In the genomic region with DNA sequence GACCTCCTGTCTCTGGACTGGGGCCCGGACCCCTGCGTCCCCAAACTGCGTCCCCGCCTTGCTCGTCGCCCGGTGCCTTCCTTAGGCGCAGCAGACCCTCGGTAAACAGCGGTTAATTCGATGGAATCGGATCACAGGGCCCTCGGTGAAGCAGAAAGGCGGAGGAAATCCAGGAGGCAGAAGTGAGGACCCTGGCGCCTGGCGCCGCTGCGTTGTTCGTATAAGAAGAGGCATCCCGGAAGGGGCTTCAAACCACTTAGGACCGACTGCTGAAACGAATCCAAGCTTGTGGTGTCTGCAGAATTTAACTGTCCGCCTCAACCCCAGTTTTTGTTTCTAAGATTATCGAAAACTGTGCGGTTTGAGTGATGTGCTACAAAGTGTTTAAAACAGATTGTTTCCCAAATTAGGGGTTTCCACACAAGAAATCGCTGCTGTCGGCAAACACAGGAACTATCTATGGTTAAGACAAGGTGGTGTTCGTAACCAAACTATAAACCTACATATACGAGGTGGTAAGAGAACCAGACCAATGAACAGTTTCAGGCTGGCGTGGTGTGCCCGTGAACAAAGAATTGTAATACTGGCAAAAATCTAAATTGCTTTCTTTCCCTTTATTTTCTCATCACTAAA, we compare ENCODE assay signal across 1 cellular context.
TF ChIP-seq lines count a peak whose summit lies in the region.

No MANE protein-coding gene starts in this region.

TF ChIP-seq in H1, 55 proteins besides CTCF, POLR2A, EP300 and RAD21:
- TF ChIP-seq ASH2L (IDR thresholded peaks at IDR 0.05; ENCODE audit: low read length) (peak; percentile 14), SIX5 (IDR thresholded peaks at IDR 0.05; ENCODE audit: low read depth, low read length) (no peak), POU5F1 (IDR thresholded peaks at IDR 0.05; ENCODE audit: low read depth, low read length) (no peak), EZH2 (IDR thresholded peaks at IDR 0.05; ENCODE audit: low read depth, low read length, severe bottlenecking) (peak; percentile 71), TEAD4 (IDR thresholded peaks at IDR 0.05; ENCODE audit: low read depth, low read length) (no peak), FOSL1 (IDR thresholded peaks at IDR 0.05; ENCODE audit: insufficient read depth, low read depth, low read length) (no peak), NRF1 (IDR thresholded peaks at IDR 0.05; ENCODE audit: low read depth, low read length) (no peak), TAF1 (IDR thresholded peaks at IDR 0.05; ENCODE audit: low read depth, low read length) (no peak), TCF12 (IDR thresholded peaks at IDR 0.05; ENCODE audit: low read depth, low read length) (no peak), SUZ12 (IDR thresholded peaks at IDR 0.05; ENCODE audit: low read length) (peak; percentile 86), CHD1 (IDR thresholded peaks at IDR 0.05; ENCODE audit: low read depth, low read length) (no peak)
- TF ChIP-seq, protein P1, sequence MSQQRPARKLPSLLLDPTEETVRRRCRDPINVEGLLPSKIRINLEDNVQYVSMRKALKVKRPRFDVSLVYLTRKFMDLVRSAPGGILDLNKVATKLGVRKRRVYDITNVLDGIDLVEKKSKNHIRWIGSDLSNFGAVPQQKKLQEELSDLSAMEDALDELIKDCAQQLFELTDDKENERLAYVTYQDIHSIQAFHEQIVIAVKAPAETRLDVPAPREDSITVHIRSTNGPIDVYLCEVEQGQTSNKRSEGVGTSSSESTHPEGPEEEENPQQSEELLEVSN (IDR thresholded peaks at IDR 0.05): 0 out of 2 replicates have a peak, but pooled peaks have one; percentile 24
- TF ChIP-seq, protein P2, sequence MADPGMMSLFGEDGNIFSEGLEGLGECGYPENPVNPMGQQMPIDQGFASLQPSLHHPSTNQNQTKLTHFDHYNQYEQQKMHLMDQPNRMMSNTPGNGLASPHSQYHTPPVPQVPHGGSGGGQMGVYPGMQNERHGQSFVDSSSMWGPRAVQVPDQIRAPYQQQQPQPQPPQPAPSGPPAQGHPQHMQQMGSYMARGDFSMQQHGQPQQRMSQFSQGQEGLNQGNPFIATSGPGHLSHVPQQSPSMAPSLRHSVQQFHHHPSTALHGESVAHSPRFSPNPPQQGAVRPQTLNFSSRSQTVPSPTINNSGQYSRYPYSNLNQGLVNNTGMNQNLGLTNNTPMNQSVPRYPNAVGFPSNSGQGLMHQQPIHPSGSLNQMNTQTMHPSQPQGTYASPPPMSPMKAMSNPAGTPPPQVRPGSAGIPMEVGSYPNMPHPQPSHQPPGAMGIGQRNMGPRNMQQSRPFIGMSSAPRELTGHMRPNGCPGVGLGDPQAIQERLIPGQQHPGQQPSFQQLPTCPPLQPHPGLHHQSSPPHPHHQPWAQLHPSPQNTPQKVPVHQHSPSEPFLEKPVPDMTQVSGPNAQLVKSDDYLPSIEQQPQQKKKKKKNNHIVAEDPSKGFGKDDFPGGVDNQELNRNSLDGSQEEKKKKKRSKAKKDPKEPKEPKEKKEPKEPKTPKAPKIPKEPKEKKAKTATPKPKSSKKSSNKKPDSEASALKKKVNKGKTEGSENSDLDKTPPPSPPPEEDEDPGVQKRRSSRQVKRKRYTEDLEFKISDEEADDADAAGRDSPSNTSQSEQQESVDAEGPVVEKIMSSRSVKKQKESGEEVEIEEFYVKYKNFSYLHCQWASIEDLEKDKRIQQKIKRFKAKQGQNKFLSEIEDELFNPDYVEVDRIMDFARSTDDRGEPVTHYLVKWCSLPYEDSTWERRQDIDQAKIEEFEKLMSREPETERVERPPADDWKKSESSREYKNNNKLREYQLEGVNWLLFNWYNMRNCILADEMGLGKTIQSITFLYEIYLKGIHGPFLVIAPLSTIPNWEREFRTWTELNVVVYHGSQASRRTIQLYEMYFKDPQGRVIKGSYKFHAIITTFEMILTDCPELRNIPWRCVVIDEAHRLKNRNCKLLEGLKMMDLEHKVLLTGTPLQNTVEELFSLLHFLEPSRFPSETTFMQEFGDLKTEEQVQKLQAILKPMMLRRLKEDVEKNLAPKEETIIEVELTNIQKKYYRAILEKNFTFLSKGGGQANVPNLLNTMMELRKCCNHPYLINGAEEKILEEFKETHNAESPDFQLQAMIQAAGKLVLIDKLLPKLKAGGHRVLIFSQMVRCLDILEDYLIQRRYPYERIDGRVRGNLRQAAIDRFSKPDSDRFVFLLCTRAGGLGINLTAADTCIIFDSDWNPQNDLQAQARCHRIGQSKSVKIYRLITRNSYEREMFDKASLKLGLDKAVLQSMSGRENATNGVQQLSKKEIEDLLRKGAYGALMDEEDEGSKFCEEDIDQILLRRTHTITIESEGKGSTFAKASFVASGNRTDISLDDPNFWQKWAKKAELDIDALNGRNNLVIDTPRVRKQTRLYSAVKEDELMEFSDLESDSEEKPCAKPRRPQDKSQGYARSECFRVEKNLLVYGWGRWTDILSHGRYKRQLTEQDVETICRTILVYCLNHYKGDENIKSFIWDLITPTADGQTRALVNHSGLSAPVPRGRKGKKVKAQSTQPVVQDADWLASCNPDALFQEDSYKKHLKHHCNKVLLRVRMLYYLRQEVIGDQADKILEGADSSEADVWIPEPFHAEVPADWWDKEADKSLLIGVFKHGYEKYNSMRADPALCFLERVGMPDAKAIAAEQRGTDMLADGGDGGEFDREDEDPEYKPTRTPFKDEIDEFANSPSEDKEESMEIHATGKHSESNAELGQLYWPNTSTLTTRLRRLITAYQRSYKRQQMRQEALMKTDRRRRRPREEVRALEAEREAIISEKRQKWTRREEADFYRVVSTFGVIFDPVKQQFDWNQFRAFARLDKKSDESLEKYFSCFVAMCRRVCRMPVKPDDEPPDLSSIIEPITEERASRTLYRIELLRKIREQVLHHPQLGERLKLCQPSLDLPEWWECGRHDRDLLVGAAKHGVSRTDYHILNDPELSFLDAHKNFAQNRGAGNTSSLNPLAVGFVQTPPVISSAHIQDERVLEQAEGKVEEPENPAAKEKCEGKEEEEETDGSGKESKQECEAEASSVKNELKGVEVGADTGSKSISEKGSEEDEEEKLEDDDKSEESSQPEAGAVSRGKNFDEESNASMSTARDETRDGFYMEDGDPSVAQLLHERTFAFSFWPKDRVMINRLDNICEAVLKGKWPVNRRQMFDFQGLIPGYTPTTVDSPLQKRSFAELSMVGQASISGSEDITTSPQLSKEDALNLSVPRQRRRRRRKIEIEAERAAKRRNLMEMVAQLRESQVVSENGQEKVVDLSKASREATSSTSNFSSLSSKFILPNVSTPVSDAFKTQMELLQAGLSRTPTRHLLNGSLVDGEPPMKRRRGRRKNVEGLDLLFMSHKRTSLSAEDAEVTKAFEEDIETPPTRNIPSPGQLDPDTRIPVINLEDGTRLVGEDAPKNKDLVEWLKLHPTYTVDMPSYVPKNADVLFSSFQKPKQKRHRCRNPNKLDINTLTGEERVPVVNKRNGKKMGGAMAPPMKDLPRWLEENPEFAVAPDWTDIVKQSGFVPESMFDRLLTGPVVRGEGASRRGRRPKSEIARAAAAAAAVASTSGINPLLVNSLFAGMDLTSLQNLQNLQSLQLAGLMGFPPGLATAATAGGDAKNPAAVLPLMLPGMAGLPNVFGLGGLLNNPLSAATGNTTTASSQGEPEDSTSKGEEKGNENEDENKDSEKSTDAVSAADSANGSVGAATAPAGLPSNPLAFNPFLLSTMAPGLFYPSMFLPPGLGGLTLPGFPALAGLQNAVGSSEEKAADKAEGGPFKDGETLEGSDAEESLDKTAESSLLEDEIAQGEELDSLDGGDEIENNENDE (IDR thresholded peaks at IDR 0.05; ENCODE audit: insufficient replicate concordance, low read length): no peak
- TF ChIP-seq, protein P3, sequence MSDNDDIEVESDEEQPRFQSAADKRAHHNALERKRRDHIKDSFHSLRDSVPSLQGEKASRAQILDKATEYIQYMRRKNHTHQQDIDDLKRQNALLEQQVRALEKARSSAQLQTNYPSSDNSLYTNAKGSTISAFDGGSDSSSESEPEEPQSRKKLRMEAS (IDR thresholded peaks at IDR 0.05): no peak
